ENCODE assay signal across 18 cellular contexts in the genomic region with DNA sequence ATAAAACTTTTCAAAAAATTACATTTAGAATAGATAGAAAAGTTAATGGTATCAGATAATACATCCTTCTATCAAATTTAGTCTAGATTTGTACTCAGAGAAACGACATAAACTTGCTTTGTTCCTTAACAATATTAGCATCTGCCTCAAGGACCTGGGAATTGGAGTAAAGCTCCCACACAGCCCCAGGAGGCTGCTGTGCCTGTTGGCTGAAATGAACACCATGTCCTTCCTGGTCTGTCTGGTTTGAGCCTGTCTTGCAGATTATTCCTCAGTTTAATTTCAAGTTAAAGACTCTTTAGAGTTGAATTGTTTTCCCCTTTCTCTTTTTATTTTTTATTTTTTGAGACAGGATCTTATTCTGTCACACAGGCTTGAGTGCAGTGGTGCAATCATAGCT. TPM values are rescaled to one million over a fixed set of nuclear protein-coding genes. Genes with fewer than 3 reads are reported as not detected.
DNase-seq lines count a peak whose midpoint lies in the region; ATAC-seq and TF ChIP-seq lines count a peak whose summit lies in the region.
"Had no signal": no experiment of that assay in that cellular context is flagged by ENCODE, and none has a peak within 500 bp of the region (broad histone marks: within the 10 kb centered on the region; RNA-seq: fewer than 3 reads in every experiment).

No MANE protein-coding gene starts in this region.

- peaks cover 18% of the 10 kb centered on the region for H3K4me1 Mint-ChIP-seq in activated CD8-positive, alpha-beta memory T cell treated with anti-CD3 and anti-CD28 coated beads, Interleukin-2, amount 10 ng/mL, durations not matched to agents 7 days and 5 days
- H3K4me1 Mint-ChIP-seq in brain: peaks cover 33% of the 10 kb centered on the region

- no peak overlapping the region for H3K4me3 Mint-ChIP-seq in activated CD8-positive, alpha-beta memory T cell treated with anti-CD3 and anti-CD28 coated beads, Interleukin-2, amount 10 ng/mL, durations not matched to agents 7 days and 5 days
- peak overlapping the region in 2 of 5 experiments; percentile 43 to 65 for H3K4me3 Mint-ChIP-seq in brain

- H3K36me3 ChIP-seq in Loucy (ENCODE audit: insufficient read depth, low read length): no peaks in the 10 kb centered on the region

- TF ChIP-seq CTCF in Loucy (conservative IDR thresholded peaks at IDR 0.05; ENCODE audit: low read length): no peak
- TF ChIP-seq CTCF in brain (conservative IDR thresholded peaks at IDR 0.05): no peak

- H3K4me3 ChIP-seq in Loucy (ENCODE audit: low read length, poor library complexity, severe bottlenecking): peak overlapping the region; percentile 64

- H3K9me3 Mint-ChIP-seq in activated CD8-positive, alpha-beta memory T cell treated with anti-CD3 and anti-CD28 coated beads, Interleukin-2, amount 10 ng/mL, durations not matched to agents 7 days and 5 days (ENCODE audit: low read depth): no peaks in the 10 kb centered on the region
- peaks cover 0 to 21% (median 11%) of the 10 kb centered on the region in 5 experiments for H3K9me3 Mint-ChIP-seq in brain
- H3K9me3 Mint-ChIP-seq: CD4-positive, alpha-beta T cell had no signal

- 0 out of 2 replicates have a peak, but pooled peaks cover 2% of the 10 kb centered on the region for H3F3A ChIP-seq in Loucy (ENCODE audit: low read depth)

- H3K4me1 ChIP-seq in Loucy (ENCODE audit: insufficient read depth, low read length, poor library complexity, severe bottlenecking): peaks cover 40% of the 10 kb centered on the region

- CTCF ChIA-PET in activated CD8-positive, alpha-beta memory T cell treated with anti-CD3 and anti-CD28 coated beads, Interleukin-2, amount 10 ng/mL, durations not matched to agents 7 days and 5 days (lab: Charles Lee): interaction anchor here (1.1 to 2.5 kb wide), 5 partner anchors 37 to 201 kb away, joined by 3 to 13 read pairs (median 7); a partner anchor contains a TSS

- H3K27ac Mint-ChIP-seq in activated CD8-positive, alpha-beta memory T cell treated with anti-CD3 and anti-CD28 coated beads, Interleukin-2, amount 10 ng/mL, durations not matched to agents 7 days and 5 days: no peak overlapping the region
- peak overlapping the region in 3 of 5 experiments; percentile 26 to 48 (median 45) for H3K27ac Mint-ChIP-seq in brain
- H3K27ac Mint-ChIP-seq: CD4-positive, alpha-beta T cell had no signal

- H3K27me3 Mint-ChIP-seq in activated CD8-positive, alpha-beta memory T cell treated with anti-CD3 and anti-CD28 coated beads, Interleukin-2, amount 10 ng/mL, durations not matched to agents 7 days and 5 days: no peaks in the 10 kb centered on the region
- no peaks in the 10 kb centered on the region for H3K27me3 Mint-ChIP-seq in brain
- H3K27me3 Mint-ChIP-seq: CD4-positive, alpha-beta T cell had no signal

- H3K27me3 ChIP-seq in Loucy (ENCODE audit: insufficient read depth, low read length, poor library complexity, severe bottlenecking): no peaks in the 10 kb centered on the region

- DNase-seq in activated CD8-positive, alpha-beta memory T cell treated with anti-CD3 and anti-CD28 coated beads for 24 hours: peak; percentile 24
- DNase-seq in activated CD8-positive, alpha-beta memory T cell treated with anti-CD3 and anti-CD28 coated beads, Interleukin-2, amount 10 ng/mL, durations not matched to agents 7 days and 5 days: no peak
- DNase-seq in renal cortical epithelial cell (ENCODE audit: low read depth): peak; percentile 7
- DNase-seq in NCI-H446 (lab: John Stamatoyannopoulos, UW): no peak
- DNase-seq: ACHN; CD4-positive, alpha-beta T cell; DND-41; H7; NCI-H2029; NCI-H446 treated with DMSO at 0.1 percent for 48 hours; NCI-H774; SIG-M5 had no signal

- H3K36me3 Mint-ChIP-seq in activated CD8-positive, alpha-beta memory T cell treated with anti-CD3 and anti-CD28 coated beads, Interleukin-2, amount 10 ng/mL, durations not matched to agents 7 days and 5 days: peaks cover 5% of the 10 kb centered on the region
- H3K36me3 Mint-ChIP-seq in brain: peaks cover 45% of the 10 kb centered on the region

- H3K9ac ChIP-seq in Loucy (ENCODE audit: low read depth, low read length, poor library complexity, severe bottlenecking): peak overlapping the region; percentile 55
- H3K9ac ChIP-seq: KMS-11 had no signal

- H3K4me2 ChIP-seq in Loucy (ENCODE audit: low read depth, low read length, poor library complexity, severe bottlenecking): peak overlapping the region; percentile 87
- H3K4me2 ChIP-seq: KMS-11 had no signal

- peak overlapping the region; percentile 57 for H2AFZ ChIP-seq in Loucy (ENCODE audit: low read length)

- ATAC-seq in activated CD8-positive, alpha-beta memory T cell treated with anti-CD3 and anti-CD28 coated beads, Interleukin-2, amount 10 ng/mL, durations not matched to agents 7 days and 5 days: no peak
- ATAC-seq in HG03280 (IDR thresholded peaks at IDR 0.05; ENCODE audit: unreplicated experiment) (no peak), HG03039 (IDR thresholded peaks at IDR 0.05; ENCODE audit: unreplicated experiment) (no peak)
- ATAC-seq: HepG2 had no signal

- H4K20me1 ChIP-seq in Loucy (ENCODE audit: insufficient read depth, low read length, poor library complexity, severe bottlenecking): no peaks in the 10 kb centered on the region

- no peaks in the 10 kb centered on the region for H3K9me2 ChIP-seq in Loucy (replicated peaks; ENCODE audit: low read depth, low read length)

- H3K79me2 ChIP-seq in Loucy (ENCODE audit: insufficient read depth, low read length): peaks cover 49% of the 10 kb centered on the region

- H3K9me3 ChIP-seq in Loucy (ENCODE audit: insufficient read depth, low read depth, low read length): no peaks in the 10 kb centered on the region

RNA-seq across cellular contexts. Expression of a gene that starts 19.4 kb away (rescaled TPM):
- total RNA-seq in activated CD8-positive, alpha-beta memory T cell treated with anti-CD3 and anti-CD28 coated beads, Interleukin-2, amount 10 ng/mL, durations not matched to agents 7 days and 5 days: 10 to 100 TPM; 27.9 to 39.5 TPM
- polyA plus RNA-seq in brain (ENCODE audit: insufficient read depth, low read depth, low replicate concordance): 42.8 TPM
- total RNA-seq in renal cortical epithelial cell: 36.5 and 42.7 TPM in 2 replicates

RNA-seq across cellular contexts. Expression of a gene that starts 59.2 kb away (rescaled TPM):
- total RNA-seq in activated CD8-positive, alpha-beta memory T cell treated with anti-CD3 and anti-CD28 coated beads, Interleukin-2, amount 10 ng/mL, durations not matched to agents 7 days and 5 days: not detected
- not detected for polyA plus RNA-seq in brain (ENCODE audit: insufficient read depth, low read depth, low replicate concordance)
- total RNA-seq in renal cortical epithelial cell: 0.60 and 0.87 TPM in 2 replicates
- total RNA-seq: H7, HepG2 had no signal
- polyA plus RNA-seq: HepG2 had no signal

Comparison
In these comparisons a context has a peak if more than half of its experiments do, and no peak if none do; other contexts are left out.
1. DNase-seq: peak in activated CD8-positive, alpha-beta memory T cell treated with anti-CD3 and anti-CD28 coated beads for 24 hours (single experiment) and renal cortical epithelial cell (single experiment); none in activated CD8-positive, alpha-beta memory T cell treated with anti-CD3 and anti-CD28 coated beads, Interleukin-2, amount 10 ng/mL, durations not matched to agents 7 days and 5 days (single experiment) and NCI-H446 (0 of 2).